8 cellular contexts compared by ENCODE assay signal in genomic region chr5:91419571-91420537, GRCh38. TPM values are rescaled to one million over a fixed set of nuclear protein-coding genes. Genes with fewer than 3 reads are reported as not detected.
A peak's percentile ranks its signal among the peaks of the same experiment; 100 is the strongest.
DNase-seq lines count a peak whose midpoint lies in the region; ATAC-seq and TF ChIP-seq lines count a peak whose summit lies in the region.

No MANE protein-coding gene starts in this region.

- no peak overlapping the region for H3K27ac ChIP-seq in coronary artery

- H3K4me1 Mint-ChIP-seq in memory B cell = no peaks in the 10 kb centered on the region

- no peak overlapping the region for H3K4me3 Mint-ChIP-seq in memory B cell

- no peaks in the 10 kb centered on the region for H3K27me3 Mint-ChIP-seq in memory B cell

- peak; percentile 64 for TF ChIP-seq CTCF in coronary artery (IDR thresholded peaks at IDR 0.05)

- H3K27ac Mint-ChIP-seq in memory B cell = no peak overlapping the region

- ATAC-seq in HG02642 (IDR thresholded peaks at IDR 0.05; ENCODE audit: poor library complexity, unreplicated experiment) (peak; percentile 56), memory B cell (ENCODE audit: low read depth) (peak; percentile 44), GM18502 (IDR thresholded peaks at IDR 0.05; ENCODE audit: poor library complexity, unreplicated experiment) (no peak)

- no peak overlapping the region for H3K4me3 ChIP-seq in coronary artery

- no peaks in the 10 kb centered on the region for H3K9me3 Mint-ChIP-seq in memory B cell

- DNase-seq in Daoy (ENCODE audit: low read depth) (peak; percentile 50), NCI-H524 treated with DMSO at 0.1 percent for 48 hours (lab: John Stamatoyannopoulos, UW) (peak; percentile 28), coronary artery (ENCODE audit: low spot score) (no peak), memory B cell (ENCODE audit: low spot score in 2 of 2) (peak; percentile 58 to 61)
- DNase-seq in activated CD4-positive, alpha-beta T cell treated with anti-CD3 and anti-CD28 coated beads for 48 hours = peak; percentile 81
- DNase-seq in stimulated activated CD8-positive, alpha-beta memory T cell treated with anti-CD3 and anti-CD28 coated beads, Interleukin-15, amount 100 ng/mL, for 48 hours (ENCODE audit: low read depth in 2 of 2) = peak; percentile 15 to 47

- H3K36me3 Mint-ChIP-seq in memory B cell = no peaks in the 10 kb centered on the region

RNA-seq across cellular contexts. Expression of gene ARRDC3, which starts 36.7 kb away (rescaled TPM):
- total RNA-seq in Daoy (2014; rRNA removed; shearing (Covaris generic)) = 45.1 and 48.7 TPM in 2 replicates
